11 cellular contexts compared by ENCODE assay signal in the genomic region with DNA sequence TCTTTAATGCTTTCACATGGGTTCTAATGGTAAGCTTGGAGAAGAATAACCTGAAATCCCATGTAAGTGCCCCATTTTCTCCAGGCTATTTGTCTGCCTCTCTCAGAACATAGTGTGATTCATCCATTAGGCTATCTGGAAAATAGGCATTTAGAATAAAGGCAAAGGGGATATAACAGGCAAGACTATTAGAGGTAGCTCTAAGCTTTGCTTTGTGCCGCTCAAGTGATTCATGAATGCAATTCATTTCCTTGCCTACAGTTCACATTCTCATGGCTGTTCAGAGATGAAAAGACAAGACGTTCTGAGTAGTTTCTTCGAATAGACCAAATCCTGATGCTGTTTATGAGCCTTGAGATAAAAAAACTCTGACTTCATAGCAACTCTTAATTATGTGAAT.
DNase-seq lines count a peak whose midpoint lies in the region; ATAC-seq and TF ChIP-seq lines count a peak whose summit lies in the region.
"Had no signal": no experiment of that assay in that cellular context is flagged by ENCODE, and none has a peak within 500 bp of the region (broad histone marks: within the 10 kb centered on the region; RNA-seq: fewer than 3 reads in every experiment).

No MANE protein-coding gene starts in this region.

- peaks cover 97% of the 10 kb centered on the region for H3K4me1 Mint-ChIP-seq in activated CD4-positive, alpha-beta T cell treated with anti-CD3 and anti-CD28 coated beads for 36 hours
- H3K4me1 Mint-ChIP-seq in T-helper 17 cell = peaks cover 87% of the 10 kb centered on the region
- peaks cover 86% of the 10 kb centered on the region for H3K4me1 Mint-ChIP-seq in stimulated activated effector memory CD8-positive, alpha-beta T cell treated with anti-CD3 and anti-CD28 coated beads, Interleukin-12 subunit alpha, Interleukin-12 subunit beta, amount 100 ng/mL, for 72 hours

- H3K36me3 Mint-ChIP-seq in activated CD4-positive, alpha-beta T cell treated with anti-CD3 and anti-CD28 coated beads for 36 hours (ENCODE audit: low read depth) = peaks cover 15% of the 10 kb centered on the region
- H3K36me3 Mint-ChIP-seq in T-helper 17 cell (ENCODE audit: low read depth) = peaks cover 6% of the 10 kb centered on the region
- peaks cover 30% of the 10 kb centered on the region for H3K36me3 Mint-ChIP-seq in stimulated activated effector memory CD8-positive, alpha-beta T cell treated with anti-CD3 and anti-CD28 coated beads, Interleukin-12 subunit alpha, Interleukin-12 subunit beta, amount 100 ng/mL, for 72 hours

- intact Hi-C loops in activated CD4-positive, alpha-beta T cell treated with anti-CD3 and anti-CD28 coated beads for 36 hours (cut with DNase I, micrococcal nuclease) = loop anchor here (1.0 to 10.0 kb wide), 4 partner anchors 10 to 1034 kb away; a partner anchor contains a TSS
- intact Hi-C loops in esophagus muscularis mucosa (cut with DNase I) = no loop called here

- H3K27ac ChIP-seq in esophagus muscularis mucosa (replicated peaks in 1 of 4) (peak overlapping the region in 3 of 4 donors; percentile 16 to 24 (median 17)), SJCRH30 (no peak overlapping the region)
- H3K27ac ChIP-seq: brain microvascular endothelial cell had no signal

- H3K27me3 Mint-ChIP-seq in activated CD4-positive, alpha-beta T cell treated with anti-CD3 and anti-CD28 coated beads for 36 hours = no peaks in the 10 kb centered on the region
- no peaks in the 10 kb centered on the region for H3K27me3 Mint-ChIP-seq in T-helper 17 cell

- H3K4me1 ChIP-seq in esophagus muscularis mucosa (peaks cover 4 to 88% (median 77%) of the 10 kb centered on the region in 4 donors), SJCRH30 (peaks cover 6% of the 10 kb centered on the region; the same call in 1 of the 2 replicates)

- ATAC-seq in activated CD4-positive, alpha-beta T cell treated with anti-CD3 and anti-CD28 coated beads for 36 hours = peak; percentile 9
- ATAC-seq in T-helper 17 cell = no peak
- ATAC-seq in stimulated activated effector memory CD8-positive, alpha-beta T cell treated with anti-CD3 and anti-CD28 coated beads, Interleukin-12 subunit alpha, Interleukin-12 subunit beta, amount 100 ng/mL, for 72 hours = peak; percentile 11

- CTCF ChIA-PET in activated CD4-positive, alpha-beta T cell treated with anti-CD3 and anti-CD28 coated beads for 36 hours (lab: Charles Lee) = interaction anchor here (0.6 to 4.7 kb wide), 10 partner anchors 11 to 117 kb away, joined by 3 to 29 read pairs (median 3); no protein-coding TSS in a partner anchor

- H3K27ac Mint-ChIP-seq in activated CD4-positive, alpha-beta T cell treated with anti-CD3 and anti-CD28 coated beads for 36 hours = peak overlapping the region; percentile 99
- H3K27ac Mint-ChIP-seq in T-helper 17 cell = peak overlapping the region; percentile 97
- peak overlapping the region; percentile 95 for H3K27ac Mint-ChIP-seq in stimulated activated effector memory CD8-positive, alpha-beta T cell treated with anti-CD3 and anti-CD28 coated beads, Interleukin-12 subunit alpha, Interleukin-12 subunit beta, amount 100 ng/mL, for 72 hours

- H3K9me3 ChIP-seq in T-helper 17 cell (ENCODE audit: control insufficient read depth, low read length, poor library complexity, severe bottlenecking) = no peaks in the 10 kb centered on the region
- no peaks in the 10 kb centered on the region for H3K9me3 ChIP-seq in esophagus muscularis mucosa
- H3K9me3 ChIP-seq in SJCRH30 (replicated peaks) = no peaks in the 10 kb centered on the region

- TF ChIP-seq EP300 in esophagus muscularis mucosa (IDR thresholded peaks at IDR 0.05) = no peak

- no peaks in the 10 kb centered on the region for H3K36me3 ChIP-seq in esophagus muscularis mucosa
- H3K36me3 ChIP-seq in SJCRH30 = no peaks in the 10 kb centered on the region
- H3K36me3 ChIP-seq: brain microvascular endothelial cell had no signal

- DNase-seq in activated CD4-positive, alpha-beta T cell treated with anti-CD3 and anti-CD28 coated beads for 36 hours = no peak
- DNase-seq in activated CD4-positive, alpha-beta T cell treated with anti-CD3 and anti-CD28 coated beads, Interleukin-2, amount 50 U/mL, for 4 hours = no peak
- DNase-seq in T-helper 17 cell = no peak
- no peak for DNase-seq in esophagus muscularis mucosa (ENCODE audit: extremely low spot score)
- no peak for DNase-seq in stimulated activated effector memory CD8-positive, alpha-beta T cell treated with anti-CD3 and anti-CD28 coated beads, Interleukin-12 subunit alpha, Interleukin-12 subunit beta, amount 100 ng/mL, for 72 hours (ENCODE audit: low spot score in 2 of 2)
- DNase-seq in amygdala (lab: John Stamatoyannopoulos, UW) = no peak
- no peak for DNase-seq in middle frontal gyrus (ENCODE audit: extremely low spot score, low spot score)
- no peak for DNase-seq in SJCRH30
- DNase-seq: brain microvascular endothelial cell, NCI-H1048, NCI-H524 had no signal

- no peak overlapping the region for H3K4me3 ChIP-seq in esophagus muscularis mucosa
- no peak overlapping the region for H3K4me3 ChIP-seq in SJCRH30

- H3K4me3 Mint-ChIP-seq in activated CD4-positive, alpha-beta T cell treated with anti-CD3 and anti-CD28 coated beads for 36 hours = peak overlapping the region; percentile 30
- peak overlapping the region; percentile 84 for H3K4me3 Mint-ChIP-seq in T-helper 17 cell
- H3K4me3 Mint-ChIP-seq in stimulated activated effector memory CD8-positive, alpha-beta T cell treated with anti-CD3 and anti-CD28 coated beads, Interleukin-12 subunit alpha, Interleukin-12 subunit beta, amount 100 ng/mL, for 72 hours = peak overlapping the region; percentile 62

- TF ChIP-seq CTCF in esophagus muscularis mucosa (IDR thresholded peaks at IDR 0.05) = no peak

- H3K9me3 Mint-ChIP-seq in activated CD4-positive, alpha-beta T cell treated with anti-CD3 and anti-CD28 coated beads for 36 hours (ENCODE audit: low read depth) = no peaks in the 10 kb centered on the region
- no peaks in the 10 kb centered on the region for H3K9me3 Mint-ChIP-seq in stimulated activated effector memory CD8-positive, alpha-beta T cell treated with anti-CD3 and anti-CD28 coated beads, Interleukin-12 subunit alpha, Interleukin-12 subunit beta, amount 100 ng/mL, for 72 hours

- H3K27me3 ChIP-seq in esophagus muscularis mucosa = no peaks in the 10 kb centered on the region
- H3K27me3 ChIP-seq in SJCRH30 = no peaks in the 10 kb centered on the region
- H3K27me3 ChIP-seq: brain microvascular endothelial cell had no signal

- POLR2A ChIA-PET in activated CD4-positive, alpha-beta T cell treated with anti-CD3 and anti-CD28 coated beads for 36 hours (lab: Charles Lee) = interaction anchor here (0.6 to 2.4 kb wide), 4 partner anchors 10 to 96 kb away, joined by 3 to 17 read pairs (median 5); no protein-coding TSS in a partner anchor

- no peak for TF ChIP-seq POLR2A in esophagus muscularis mucosa (IDR thresholded peaks at IDR 0.05; ENCODE audit: low read depth)

- WGBS in esophagus muscularis mucosa = 23% methylated on average over 3 of the region's 3 CpGs

Comparison
In these comparisons a context has a peak if more than half of its experiments do, and no peak if none do; other contexts are left out.
1. H3K4me3 Mint-ChIP-seq: peak in every context shown above with its lines; median percentile 84 in T-helper 17 cell; 62 in stimulated activated effector memory CD8-positive, alpha-beta T cell treated with anti-CD3 and anti-CD28 coated beads, Interleukin-12 subunit alpha, Interleukin-12 subunit beta, amount 100 ng/mL, for 72 hours; 30 in activated CD4-positive, alpha-beta T cell treated with anti-CD3 and anti-CD28 coated beads for 36 hours.